In genomic region chr1:15923241-15923640, GRCh38 we compare ENCODE assay signal across 1 cellular context.
TF ChIP-seq lines count a peak whose summit lies in the region.

No MANE protein-coding gene starts in this region.

TF ChIP-seq in HepG2, 621 proteins besides CTCF, POLR2A, EP300 and RAD21 (continued from another document):
- TF ChIP-seq ZNF282 (IDR thresholded peaks at IDR 0.05; ENCODE audit: partially characterized antibody) (no peak), RXRB (CRISPR knock-in tag; IDR thresholded peaks at IDR 0.05; ENCODE audit: borderline replicate concordance) (no peak), ZNF362 (CRISPR knock-in tag; IDR thresholded peaks at IDR 0.05; ENCODE audit: borderline replicate concordance) (no peak), HOXA3 (CRISPR knock-in tag; IDR thresholded peaks at IDR 0.05) (no peak), ZNF20 (CRISPR knock-in tag; IDR thresholded peaks at IDR 0.05) (no peak), AKNA (CRISPR knock-in tag; IDR thresholded peaks at IDR 0.05; ENCODE audit: borderline replicate concordance) (no peak), ZNF766 (CRISPR knock-in tag; IDR thresholded peaks at IDR 0.05; ENCODE audit: borderline replicate concordance) (no peak), NCOA5 (CRISPR knock-in tag; IDR thresholded peaks at IDR 0.05) (no peak), SSRP1 (CRISPR knock-in tag; IDR thresholded peaks at IDR 0.05) (no peak), ZNF512B (CRISPR knock-in tag; IDR thresholded peaks at IDR 0.05; ENCODE audit: borderline replicate concordance) (no peak), CREM (IDR thresholded peaks at IDR 0.05) (no peak), CREM (CRISPR knock-in tag; IDR thresholded peaks at IDR 0.05) (no peak), ZSCAN12 (CRISPR knock-in tag; IDR thresholded peaks at IDR 0.05) (no peak), BCLAF1 (IDR thresholded peaks at IDR 0.05) (no peak), NFKB2 (CRISPR knock-in tag; IDR thresholded peaks at IDR 0.05; ENCODE audit: borderline replicate concordance) (no peak), FOXA3 (CRISPR knock-in tag; IDR thresholded peaks at IDR 0.05) (no peak)
TF ChIP-seq in HepG2: peak in this region for 0.
